ENCODE assay signal across 9 cellular contexts in the genomic region with DNA sequence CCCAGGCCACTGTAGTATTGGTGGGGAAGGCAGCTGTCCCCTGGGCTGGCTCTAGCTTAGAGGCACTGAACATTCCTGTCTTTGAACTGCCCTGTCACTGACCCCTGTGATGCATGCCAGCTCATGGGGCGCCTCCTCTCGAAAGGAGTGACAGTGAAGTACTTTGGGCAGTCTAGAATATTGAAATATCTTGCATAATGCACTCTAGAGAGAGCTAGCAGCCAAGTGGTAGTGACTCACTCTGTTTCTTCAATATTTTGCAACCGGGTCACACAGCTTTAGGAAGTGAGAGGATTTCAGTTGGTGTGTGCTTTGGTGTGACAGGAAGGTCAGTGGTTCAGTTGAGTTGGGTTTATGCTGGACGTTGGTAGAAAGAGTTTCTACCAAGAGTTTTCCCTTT. TPM values are rescaled to one million over a fixed set of nuclear protein-coding genes. Genes with fewer than 3 reads are reported as not detected.
DNase-seq lines count a peak whose midpoint lies in the region; FAIRE-seq and TF ChIP-seq lines count a peak whose summit lies in the region.
"Had no signal": no experiment of that assay in that cellular context is flagged by ENCODE, and none has a peak within 500 bp of the region (broad histone marks: within the 10 kb centered on the region; RNA-seq: fewer than 3 reads in every experiment).

No MANE protein-coding gene starts in this region.

- no peaks in the 10 kb centered on the region for H3K27me3 Mint-ChIP-seq in astrocyte (ENCODE audit: low read depth, unreplicated experiment)

- WGBS in transverse colon (ENCODE audit: low coverage in 1 of 2), 2 donors = 51% methylated on average over 4 of the region's 4 CpGs; no CpG with 5 or more reads in 1 of the 2 donors
- 45 to 70% (median 65%) methylated on average over 4 of the region's 4 CpGs for WGBS in small intestine, 3 donors
- WGBS in mesendoderm (ENCODE audit: extremely low coverage, insufficient coverage, low lambda C conversion rate) = no CpG with 5 or more reads among the region's 4 CpGs

- intact Hi-C loops in transverse colon (cut with DNase I; ENCODE audit: low total_unique reads) = loop anchor here (10.0 kb wide), 1 partner anchor 119 kb away; the partner anchor contains the start of gene PRDM10

- TF ChIP-seq POLR2A in transverse colon (IDR thresholded peaks at IDR 0.05) = no peak

- no peak overlapping the region for H4K5ac ChIP-seq in mesendoderm (ENCODE audit: low read length)

- H2BK120ac ChIP-seq in mesendoderm (ENCODE audit: low read depth, low read length) = no peak overlapping the region

- H3K4me1 ChIP-seq in astrocyte (ENCODE audit: insufficient read depth, low read length) (peaks cover 32% of the 10 kb centered on the region), transverse colon (peaks cover 0 to 8% (median 2%) of the 10 kb centered on the region in 4 donors), small intestine (ENCODE audit: control insufficient read depth in 2 of 2, insufficient read depth in 1 of 2, low read depth in 1 of 2, low read length in 1 of 2) (peaks cover 2 to 5% of the 10 kb centered on the region in 2 donors), mesendoderm (ENCODE audit: control insufficient read depth, low read depth, low read length) (no peaks in the 10 kb centered on the region)

- H3K9me3 ChIP-seq in astrocyte (ENCODE audit: insufficient read depth, low read depth, low read length) = no peaks in the 10 kb centered on the region
- H3K9me3 ChIP-seq in transverse colon = no peaks in the 10 kb centered on the region
- H3K9me3 ChIP-seq in small intestine (ENCODE audit: control insufficient read depth, low read depth) = no peaks in the 10 kb centered on the region

- H3K79me2 ChIP-seq in astrocyte (ENCODE audit: insufficient read depth, low read length) (peaks cover 3% of the 10 kb centered on the region), mesendoderm (ENCODE audit: control insufficient read depth, insufficient read depth, low read length) (no peaks in the 10 kb centered on the region)

- peaks cover 2% of the 10 kb centered on the region for H3K9me3 Mint-ChIP-seq in astrocyte (ENCODE audit: unreplicated experiment)
- H3K9me3 Mint-ChIP-seq: nephron had no signal

- no peak overlapping the region for H3K4me3 Mint-ChIP-seq in astrocyte (ENCODE audit: unreplicated experiment)
- H3K4me3 Mint-ChIP-seq: nephron had no signal

- H3K27ac ChIP-seq in astrocyte (ENCODE audit: low read depth, low read length) (no peak overlapping the region), transverse colon (peak overlapping the region; percentile 12 to 53 (median 52)), small intestine (ENCODE audit: low read depth in 1 of 2, low read length in 1 of 2) (peak overlapping the region in 1 of 2 donors; percentile 84), mesendoderm (ENCODE audit: low read depth, low read length) (no peak overlapping the region)

- H3K27ac Mint-ChIP-seq in astrocyte (ENCODE audit: unreplicated experiment) = peak overlapping the region; percentile 41

- no peak overlapping the region for H2BK5ac ChIP-seq in mesendoderm (ENCODE audit: low read length)

- H3K4me1 Mint-ChIP-seq in astrocyte (ENCODE audit: low read depth, unreplicated experiment) = peaks cover 39% of the 10 kb centered on the region

- H3K56ac ChIP-seq in mesendoderm (ENCODE audit: low read length) = no peak overlapping the region

- peaks cover 46% of the 10 kb centered on the region for H4K20me1 ChIP-seq in astrocyte (ENCODE audit: insufficient read depth, low read length)

- peak; percentile 85 for DNase-seq in HT1080 (ENCODE audit: low read depth)
- peak; percentile 80 for DNase-seq in astrocyte (ENCODE audit: low read depth)
- DNase-seq in iris pigment epithelial cell (ENCODE audit: low read depth) = peak; percentile 96
- DNase-seq in transverse colon = peak; percentile 28
- DNase-seq in NCI-H2171 (lab: John Stamatoyannopoulos, UW) = no peak
- DNase-seq in NCI-H1694 treated with DMSO at 0.1 percent for 48 hours (lab: John Stamatoyannopoulos, UW) = no peak
- no peak for DNase-seq in small intestine
- DNase-seq in mesendoderm = no peak

- H3K4me3 ChIP-seq in astrocyte (ENCODE audit: insufficient read depth, low read depth, low read length) (no peak overlapping the region), transverse colon (no peak overlapping the region), small intestine (ENCODE audit: low read depth in 1 of 2, low read length in 2 of 2) (no peak overlapping the region), mesendoderm (ENCODE audit: low read length) (no peak overlapping the region)

- H3K23ac ChIP-seq in mesendoderm (ENCODE audit: low read length) = no peak overlapping the region

- H3K4me2 ChIP-seq in astrocyte (ENCODE audit: low read length) (peak overlapping the region; percentile 31), mesendoderm (ENCODE audit: low read length) (no peak overlapping the region)

- H3K36me3 ChIP-seq in astrocyte (ENCODE audit: insufficient read depth, low read length) (peaks cover 14% of the 10 kb centered on the region), transverse colon (peaks cover 0 to 48% (median 20%) of the 10 kb centered on the region in 4 donors), small intestine (ENCODE audit: control insufficient read depth in 2 of 2, insufficient read depth in 2 of 2, low read length in 2 of 2) (peaks cover 4 to 22% of the 10 kb centered on the region in 2 donors), mesendoderm (ENCODE audit: control insufficient read depth, insufficient read depth, low read length) (peaks cover 15% of the 10 kb centered on the region)

- no peak overlapping the region for H2AFZ ChIP-seq in astrocyte (ENCODE audit: low read depth, low read length)

- no peak overlapping the region for H2AK5ac ChIP-seq in mesendoderm (ENCODE audit: low read length)

- H3K36me3 Mint-ChIP-seq in astrocyte (ENCODE audit: low read depth, unreplicated experiment) = peaks cover 28% of the 10 kb centered on the region

- H4K8ac ChIP-seq in mesendoderm (ENCODE audit: low read depth, low read length) = no peak overlapping the region

- H3K4ac ChIP-seq in mesendoderm (ENCODE audit: low read depth, low read length) = no peak overlapping the region

- peak; percentile 89 for FAIRE-seq in astrocyte (lab: Jason Lieb, UNC)
- FAIRE-seq in small intestine (lab: Jason Lieb, UNC) = no peak

- H3K9ac ChIP-seq in astrocyte (ENCODE audit: low read length) (no peak overlapping the region), mesendoderm (ENCODE audit: low read length) (no peak overlapping the region)

- H3K27me3 ChIP-seq in astrocyte (ENCODE audit: insufficient read depth, low read length) = no peaks in the 10 kb centered on the region
- H3K27me3 ChIP-seq in transverse colon = no peaks in the 10 kb centered on the region
- H3K27me3 ChIP-seq in small intestine (ENCODE audit: control insufficient read depth in 2 of 2, insufficient read depth in 2 of 2, low read length in 2 of 2) = no peaks in the 10 kb centered on the region
- no peaks in the 10 kb centered on the region for H3K27me3 ChIP-seq in mesendoderm (ENCODE audit: insufficient read depth, low read length, poor library complexity)

- peaks cover 17% of the 10 kb centered on the region for H3K79me1 ChIP-seq in mesendoderm (ENCODE audit: low read length)

- TF ChIP-seq CTCF in astrocyte (IDR thresholded peaks at IDR 0.05; ENCODE audit: insufficient read depth, low read depth, low read length) (no peak), transverse colon (IDR thresholded peaks at IDR 0.05) (no peak)

- H2BK15ac ChIP-seq in mesendoderm (replicated peaks; ENCODE audit: low read depth) = no peak overlapping the region

- no peak for TF ChIP-seq EP300 in transverse colon (IDR thresholded peaks at IDR 0.05; ENCODE audit: low read depth)

- in situ Hi-C loops in transverse colon (cut with MboI; ENCODE audit: low pct_ligation_motif_present in 1 of 4, low pct_unique_long_range_greater_than_20kb in 1 of 4, low sequenced_read_pairs in 3 of 4) = no loop called here

- no peak overlapping the region for H3K18ac ChIP-seq in mesendoderm (ENCODE audit: low read length)

RNA-seq across cellular contexts. Expression of gene ST14, which starts 35.5 kb away (rescaled TPM):
- 0.07 and 0.31 TPM in 2 replicates for total RNA-seq in HT1080 (2014; rRNA removed; shearing (Covaris generic))
- polyA plus RNA-seq in HT1080 (2015; cell fraction: cytosol; rRNA removed) = 0.05 and 0.14 TPM in 2 replicates
- polyA plus RNA-seq in HT1080 (2015; cell fraction: nucleus; rRNA removed) = 0.06 TPM in 1 of 2 replicates, not detected in the other
- total RNA-seq in astrocyte (1.4 and 4.2 TPM in 2 replicates), transverse colon (100 to 1,000 TPM; 335 to 641 (median 446) TPM)
- 100 to 1,000 TPM in 2 of 3 donors, 10 to 100 TPM in 1; 97.8 to 169 (median 116) TPM for polyA plus RNA-seq in small intestine
- 17.1 TPM for polyA plus RNA-seq in mesendoderm (2013, experiment 1 of 2)
- polyA plus RNA-seq in mesendoderm (2013, experiment 2 of 2) = 16.9 TPM

RNA-seq across cellular contexts. Expression of gene APLP2, which starts 54.4 kb away (rescaled TPM):
- 74.3 and 87.6 TPM in 2 replicates for total RNA-seq in HT1080 (2014; rRNA removed; shearing (Covaris generic))
- 155 and 197 TPM in 2 replicates for polyA plus RNA-seq in HT1080 (2015; cell fraction: cytosol; rRNA removed)
- polyA plus RNA-seq in HT1080 (2015; cell fraction: nucleus; rRNA removed) = 420 and 448 TPM in 2 replicates
- total RNA-seq in astrocyte (804 and 849 TPM in 2 replicates), transverse colon (100 to 1,000 TPM; 191 to 618 (median 396) TPM)
- 100 to 1,000 TPM in 1 of 3 donors, 10 to 100 TPM in 2; 72.7 to 183 (median 91.7) TPM for polyA plus RNA-seq in small intestine
- polyA plus RNA-seq in mesendoderm (2013, experiment 1 of 2) = 190 TPM
- 190 TPM for polyA plus RNA-seq in mesendoderm (2013, experiment 2 of 2)

Comparison
In these comparisons a context has a peak if more than half of its experiments do, and no peak if none do; other contexts are left out.
1. DNase-seq: peak in HT1080 (single experiment), astrocyte (single experiment), iris pigment epithelial cell (single experiment) and transverse colon (single experiment); none in NCI-H2171 (single experiment), NCI-H1694 treated with DMSO at 0.1 percent for 48 hours (single experiment), small intestine (single experiment) and mesendoderm (single experiment).
2. H3K27ac ChIP-seq: peak in transverse colon (4 of 4); none in astrocyte (single experiment) and mesendoderm (single experiment).
3. RNA of gene ST14, which starts 35.5 kb away (total RNA-seq): 335 to 641 TPM in transverse colon; 1.4 to 4.2 TPM in astrocyte and 0.07 to 0.31 TPM in HT1080; every median in the first group is over 10 times any median in the second.